In the genomic region with DNA sequence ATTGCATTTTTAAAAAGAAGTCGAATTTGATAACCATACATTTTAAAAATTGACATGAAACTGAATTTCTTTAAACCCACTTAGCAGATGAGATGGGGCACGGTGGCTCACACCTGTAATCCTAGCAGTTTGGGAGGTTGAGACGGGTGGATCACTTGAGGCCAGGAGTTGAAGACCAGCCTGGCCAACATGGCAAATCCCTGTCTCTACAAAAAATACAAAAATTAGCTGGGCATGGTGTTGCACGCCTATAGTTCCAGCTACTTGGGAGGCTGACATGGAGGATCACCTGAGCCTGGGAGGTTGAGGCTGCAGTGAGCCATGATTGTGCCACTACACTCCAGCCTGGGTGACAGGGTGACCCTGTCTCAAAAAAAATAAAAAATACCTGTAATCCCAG, we compare ENCODE assay signal across 7 cellular contexts. TPM values are rescaled to one million over a fixed set of nuclear protein-coding genes. Genes with fewer than 3 reads are reported as not detected.
DNase-seq lines count a peak whose midpoint lies in the region; ATAC-seq, FAIRE-seq and TF ChIP-seq lines count a peak whose summit lies in the region.
"Not testable (repeated sequence)": the region's sequence is repeated elsewhere in the genome, so short reads cannot be mapped to it uniquely, and the experiment has no call there.

No MANE protein-coding gene starts in this region.

- peak overlapping the region in 2 of 3 donors; percentile 39 to 54 for H3K27ac Mint-ChIP-seq in CD4-positive, CD25-positive, alpha-beta regulatory T cell
- H3K27ac Mint-ChIP-seq in activated CD4-positive, alpha-beta memory T cell treated with anti-CD3 and anti-CD28 coated beads, Interleukin-2, amount 10 ng/mL, durations not matched to agents 7 days and 5 days: peak overlapping the region; percentile 21
- peak overlapping the region; percentile 65 for H3K27ac Mint-ChIP-seq in activated T-helper 1 cell treated with anti-CD3 and anti-CD28 coated beads, Interleukin-12 subunit alpha, Interleukin-12 subunit beta, Interleukin-2, Interleukin-4 antibody, amounts not matched to agents 30 ng/mL and 10 ng/mL and 1 ng/mL, durations not matched to agents 14 hours and 24 hours and 36 hours
- peak overlapping the region; percentile 68 for H3K27ac Mint-ChIP-seq in activated naive CD8-positive, alpha-beta T cell
- H3K27ac Mint-ChIP-seq in stimulated activated naive B cell treated with anti-CD40 and anti-IgM and Interleukin-4, amounts not matched to agents 10 μg/mL and 1 μg/mL and 100 μg/mL, for 72 hours: peak overlapping the region; percentile 42

- not testable (repeated sequence) for H3K27me3 ChIP-seq in CD4-positive, CD25-positive, alpha-beta regulatory T cell (ENCODE audit: control insufficient read depth, insufficient read depth, low read length)

- H3K79me2 ChIP-seq in OCI-LY7 (ENCODE audit: insufficient read depth, low read depth, low read length): peaks cover 34% of the 10 kb centered on the region

- peaks cover 10% of the 10 kb centered on the region for H3K36me3 ChIP-seq in CD4-positive, CD25-positive, alpha-beta regulatory T cell (ENCODE audit: control insufficient read depth, insufficient read depth, low read length)
- H3K36me3 ChIP-seq in OCI-LY7 (ENCODE audit: insufficient read depth, low read length): peaks cover 16% of the 10 kb centered on the region
- H3K36me3 ChIP-seq in kidney (ENCODE audit: control insufficient read depth in 1 of 2, insufficient read depth in 2 of 2, low read length in 2 of 2): not testable (repeated sequence)

- not testable (repeated sequence) for DNase-seq in CD4-positive, CD25-positive, alpha-beta regulatory T cell; OCI-LY7 (ENCODE audit: low spot score); activated CD4-positive, alpha-beta memory T cell treated with anti-CD3 and anti-CD28 coated beads, Interleukin-2, amount 10 ng/mL, durations not matched to agents 7 days and 5 days; activated T-helper 1 cell treated with anti-CD3 and anti-CD28 coated beads, Interleukin-12 subunit alpha, Interleukin-12 subunit beta, Interleukin-2, Interleukin-4 antibody, amounts not matched to agents 30 ng/mL and 10 ng/mL and 1 ng/mL, durations not matched to agents 14 hours and 24 hours and 36 hours (ENCODE audit: low spot score); stimulated activated naive B cell treated with anti-CD40 and anti-IgM and Interleukin-4, amounts not matched to agents 10 μg/mL and 1 μg/mL and 100 μg/mL, for 72 hours
- peak; percentile 10 for DNase-seq in kidney

- not testable (repeated sequence) for H3K9ac ChIP-seq in kidney (ENCODE audit: low read length in 2 of 2)

- peaks cover 10% of the 10 kb centered on the region; the same call in 1 of the 2 replicates for H4K20me1 ChIP-seq in OCI-LY7 (ENCODE audit: insufficient read depth, low read length)

- not testable (repeated sequence) for H3K27me3 Mint-ChIP-seq in CD4-positive, CD25-positive, alpha-beta regulatory T cell; activated CD4-positive, alpha-beta memory T cell treated with anti-CD3 and anti-CD28 coated beads, Interleukin-2, amount 10 ng/mL, durations not matched to agents 7 days and 5 days; activated T-helper 1 cell treated with anti-CD3 and anti-CD28 coated beads, Interleukin-12 subunit alpha, Interleukin-12 subunit beta, Interleukin-2, Interleukin-4 antibody, amounts not matched to agents 30 ng/mL and 10 ng/mL and 1 ng/mL, durations not matched to agents 14 hours and 24 hours and 36 hours (ENCODE audit: insufficient read depth); activated naive CD8-positive, alpha-beta T cell; stimulated activated naive B cell treated with anti-CD40 and anti-IgM and Interleukin-4, amounts not matched to agents 10 μg/mL and 1 μg/mL and 100 μg/mL, for 72 hours

- 0 out of 2 replicates have a peak overlapping the region, but pooled peaks have one; percentile 4 for H3K4me2 ChIP-seq in OCI-LY7 (ENCODE audit: low read length)

- H3K4me3 Mint-ChIP-seq in CD4-positive, CD25-positive, alpha-beta regulatory T cell: peak overlapping the region in 1 of 4 donors; percentile 68
- H3K4me3 Mint-ChIP-seq in activated CD4-positive, alpha-beta memory T cell treated with anti-CD3 and anti-CD28 coated beads, Interleukin-2, amount 10 ng/mL, durations not matched to agents 7 days and 5 days; stimulated activated naive B cell treated with anti-CD40 and anti-IgM and Interleukin-4, amounts not matched to agents 10 μg/mL and 1 μg/mL and 100 μg/mL, for 72 hours: not testable (repeated sequence)
- peak overlapping the region; percentile 42 for H3K4me3 Mint-ChIP-seq in activated T-helper 1 cell treated with anti-CD3 and anti-CD28 coated beads, Interleukin-12 subunit alpha, Interleukin-12 subunit beta, Interleukin-2, Interleukin-4 antibody, amounts not matched to agents 30 ng/mL and 10 ng/mL and 1 ng/mL, durations not matched to agents 14 hours and 24 hours and 36 hours
- peak overlapping the region; percentile 27 for H3K4me3 Mint-ChIP-seq in activated naive CD8-positive, alpha-beta T cell

- POLR2A ChIA-PET in OCI-LY7 (lab: Charles Lee): interaction anchor here (1.0 kb wide), 1 partner anchor 9 kb away, joined by 6 read pairs; no protein-coding TSS in a partner anchor
- POLR2A ChIA-PET in activated CD4-positive, alpha-beta memory T cell treated with anti-CD3 and anti-CD28 coated beads, Interleukin-2, amount 10 ng/mL, durations not matched to agents 7 days and 5 days (lab: Charles Lee): interaction anchor here (0.7 to 12.3 kb wide), 2 partner anchors 9 to 16 kb away, joined by 4 to 264 read pairs; no protein-coding TSS in a partner anchor

- not testable (repeated sequence) for H3K9me3 ChIP-seq in CD4-positive, CD25-positive, alpha-beta regulatory T cell (ENCODE audit: control insufficient read depth in 2 of 2, low read length in 2 of 2); OCI-LY7 (ENCODE audit: low read length); kidney (ENCODE audit: control insufficient read depth in 1 of 2, low read length in 2 of 2)

- H2AFZ ChIP-seq in OCI-LY7 (ENCODE audit: low read length): not testable (repeated sequence)

- FAIRE-seq in kidney (lab: Jason Lieb, UNC): not testable (repeated sequence)

- H3K9me2 ChIP-seq in OCI-LY7 (ENCODE audit: insufficient read depth, low read length): not testable (repeated sequence)

- intact Hi-C loops in OCI-LY7 (cut with micrococcal nuclease; ENCODE audit: unreplicated experiment): loop anchor here (10.0 kb wide), 2 partner anchors 201 to 831 kb away; partner anchors contain the start of gene MRPL48
- intact Hi-C loops in activated T-helper 1 cell treated with anti-CD3 and anti-CD28 coated beads, Interleukin-12 subunit alpha, Interleukin-12 subunit beta, Interleukin-2, Interleukin-4 antibody, amounts not matched to agents 30 ng/mL and 10 ng/mL and 1 ng/mL, durations not matched to agents 14 hours and 24 hours and 36 hours (cut with micrococcal nuclease); kidney (cut with DNase I): not testable (repeated sequence)

- H3K4me1 Mint-ChIP-seq in CD4-positive, CD25-positive, alpha-beta regulatory T cell: peaks cover 5 to 19% (median 13%) of the 10 kb centered on the region in 4 donors
- H3K4me1 Mint-ChIP-seq in activated CD4-positive, alpha-beta memory T cell treated with anti-CD3 and anti-CD28 coated beads, Interleukin-2, amount 10 ng/mL, durations not matched to agents 7 days and 5 days: peaks cover 24% of the 10 kb centered on the region
- H3K4me1 Mint-ChIP-seq in activated T-helper 1 cell treated with anti-CD3 and anti-CD28 coated beads, Interleukin-12 subunit alpha, Interleukin-12 subunit beta, Interleukin-2, Interleukin-4 antibody, amounts not matched to agents 30 ng/mL and 10 ng/mL and 1 ng/mL, durations not matched to agents 14 hours and 24 hours and 36 hours (ENCODE audit: low read depth): peaks cover 33% of the 10 kb centered on the region
- H3K4me1 Mint-ChIP-seq in activated naive CD8-positive, alpha-beta T cell (ENCODE audit: low read depth): peaks cover 36% of the 10 kb centered on the region
- peaks cover 18 to 19% of the 10 kb centered on the region in 2 donors for H3K4me1 Mint-ChIP-seq in stimulated activated naive B cell treated with anti-CD40 and anti-IgM and Interleukin-4, amounts not matched to agents 10 μg/mL and 1 μg/mL and 100 μg/mL, for 72 hours

- H3K4me1 ChIP-seq in CD4-positive, CD25-positive, alpha-beta regulatory T cell (ENCODE audit: control insufficient read depth, insufficient read depth, low read length, poor library complexity, severe bottlenecking): peaks cover 24% of the 10 kb centered on the region
- H3K4me1 ChIP-seq in OCI-LY7 (ENCODE audit: insufficient read depth, low read length, poor library complexity, severe bottlenecking): peaks cover 57% of the 10 kb centered on the region
- not testable (repeated sequence) for H3K4me1 ChIP-seq in kidney (ENCODE audit: control insufficient read depth in 1 of 2, insufficient read depth in 1 of 2, low read depth in 1 of 2, low read length in 2 of 2)

- H3K27ac ChIP-seq in CD4-positive, CD25-positive, alpha-beta regulatory T cell (ENCODE audit: insufficient read depth, low read length, poor library complexity, severe bottlenecking); kidney (ENCODE audit: low read depth in 2 of 2, low read length in 2 of 2): not testable (repeated sequence)
- H3K27ac ChIP-seq in OCI-LY7 (ENCODE audit: low read depth, low read length, poor library complexity, severe bottlenecking): peak overlapping the region; percentile 15

- ATAC-seq in CD4-positive, CD25-positive, alpha-beta regulatory T cell (ENCODE audit: low read depth in 2 of 2); stimulated activated naive B cell treated with anti-CD40 and anti-IgM and Interleukin-4, amounts not matched to agents 10 μg/mL and 1 μg/mL and 100 μg/mL, for 72 hours (replicated peaks): not testable (repeated sequence)

- CTCF ChIA-PET in OCI-LY7 (lab: Charles Lee; ENCODE audit: unreplicated experiment); activated CD4-positive, alpha-beta memory T cell treated with anti-CD3 and anti-CD28 coated beads, Interleukin-2, amount 10 ng/mL, durations not matched to agents 7 days and 5 days (lab: Charles Lee): not testable (repeated sequence)

- BruUV-seq in OCI-LY7 (replicated peaks; lab: Mats Ljungman, UMichigan): not testable (repeated sequence)

- not testable (repeated sequence) for TF ChIP-seq CTCF in OCI-LY7 (conservative IDR thresholded peaks at IDR 0.05; ENCODE audit: low read length); kidney (IDR thresholded peaks at IDR 0.05; ENCODE audit: borderline replicate concordance, extremely low read depth, insufficient read depth)

- H3K36me3 Mint-ChIP-seq in CD4-positive, CD25-positive, alpha-beta regulatory T cell: peaks cover 14% of the 10 kb centered on the region
- peaks cover 22% of the 10 kb centered on the region for H3K36me3 Mint-ChIP-seq in activated CD4-positive, alpha-beta memory T cell treated with anti-CD3 and anti-CD28 coated beads, Interleukin-2, amount 10 ng/mL, durations not matched to agents 7 days and 5 days (ENCODE audit: low read depth)
- H3K36me3 Mint-ChIP-seq in activated T-helper 1 cell treated with anti-CD3 and anti-CD28 coated beads, Interleukin-12 subunit alpha, Interleukin-12 subunit beta, Interleukin-2, Interleukin-4 antibody, amounts not matched to agents 30 ng/mL and 10 ng/mL and 1 ng/mL, durations not matched to agents 14 hours and 24 hours and 36 hours (ENCODE audit: low read depth): peaks cover 20% of the 10 kb centered on the region
- H3K36me3 Mint-ChIP-seq in activated naive CD8-positive, alpha-beta T cell: not testable (repeated sequence)
- peaks cover 20 to 23% of the 10 kb centered on the region in 2 donors for H3K36me3 Mint-ChIP-seq in stimulated activated naive B cell treated with anti-CD40 and anti-IgM and Interleukin-4, amounts not matched to agents 10 μg/mL and 1 μg/mL and 100 μg/mL, for 72 hours

- not testable (repeated sequence) for H3K9me3 Mint-ChIP-seq in CD4-positive, CD25-positive, alpha-beta regulatory T cell; activated CD4-positive, alpha-beta memory T cell treated with anti-CD3 and anti-CD28 coated beads, Interleukin-2, amount 10 ng/mL, durations not matched to agents 7 days and 5 days; activated T-helper 1 cell treated with anti-CD3 and anti-CD28 coated beads, Interleukin-12 subunit alpha, Interleukin-12 subunit beta, Interleukin-2, Interleukin-4 antibody, amounts not matched to agents 30 ng/mL and 10 ng/mL and 1 ng/mL, durations not matched to agents 14 hours and 24 hours and 36 hours; activated naive CD8-positive, alpha-beta T cell (ENCODE audit: low read depth); stimulated activated naive B cell treated with anti-CD40 and anti-IgM and Interleukin-4, amounts not matched to agents 10 μg/mL and 1 μg/mL and 100 μg/mL, for 72 hours

- H3K4me3 ChIP-seq in CD4-positive, CD25-positive, alpha-beta regulatory T cell (ENCODE audit: low read depth, low read length); OCI-LY7 (ENCODE audit: low read depth, low read length, poor library complexity, severe bottlenecking); kidney (ENCODE audit: low read length in 2 of 2): not testable (repeated sequence)

RNA-seq across cellular contexts. Expression of gene UCP2, which starts 3.0 kb away (rescaled TPM):
- total RNA-seq in CD4-positive, CD25-positive, alpha-beta regulatory T cell: 850 TPM
- polyA plus RNA-seq in CD4-positive, CD25-positive, alpha-beta regulatory T cell: 1,000 to 10,000 TPM; 1,262 to 2,276 (median 1,740) TPM
- 82.7 and 145 TPM in 2 replicates for total RNA-seq in OCI-LY7 (2014; rRNA removed; shearing (Covaris generic))
- 358 and 389 TPM in 2 replicates for total RNA-seq in OCI-LY7 (2022)
- 100 to 1,000 TPM; 400 to 407 TPM for total RNA-seq in activated CD4-positive, alpha-beta memory T cell treated with anti-CD3 and anti-CD28 coated beads, Interleukin-2, amount 10 ng/mL, durations not matched to agents 7 days and 5 days
- 821 and 858 TPM in 2 replicates for total RNA-seq in activated T-helper 1 cell treated with anti-CD3 and anti-CD28 coated beads, Interleukin-12 subunit alpha, Interleukin-12 subunit beta, Interleukin-2, Interleukin-4 antibody, amounts not matched to agents 30 ng/mL and 10 ng/mL and 1 ng/mL, durations not matched to agents 14 hours and 24 hours and 36 hours
- total RNA-seq in kidney: 104 TPM
- 36.4 TPM for polyA plus RNA-seq in kidney (ENCODE audit: insufficient read depth, low read depth, low replicate concordance)

RNA-seq across cellular contexts. Expression of gene UCP3, which starts 23.2 kb away (rescaled TPM):
- total RNA-seq in CD4-positive, CD25-positive, alpha-beta regulatory T cell: 5.6 TPM
- under 1 TPM; 0.16 to 0.34 (median 0.24) TPM for polyA plus RNA-seq in CD4-positive, CD25-positive, alpha-beta regulatory T cell
- total RNA-seq in OCI-LY7 (2014; rRNA removed; shearing (Covaris generic)): 1.5 and 3.2 TPM in 2 replicates
- total RNA-seq in OCI-LY7 (2022) (1.8 and 2.4 TPM in 2 replicates), kidney (4.0 TPM)
- total RNA-seq in activated CD4-positive, alpha-beta memory T cell treated with anti-CD3 and anti-CD28 coated beads, Interleukin-2, amount 10 ng/mL, durations not matched to agents 7 days and 5 days: 1 to 10 TPM; 1.8 to 2.4 TPM
- 4.1 and 4.8 TPM in 2 replicates for total RNA-seq in activated T-helper 1 cell treated with anti-CD3 and anti-CD28 coated beads, Interleukin-12 subunit alpha, Interleukin-12 subunit beta, Interleukin-2, Interleukin-4 antibody, amounts not matched to agents 30 ng/mL and 10 ng/mL and 1 ng/mL, durations not matched to agents 14 hours and 24 hours and 36 hours
- polyA plus RNA-seq in kidney (ENCODE audit: insufficient read depth, low read depth, low replicate concordance): 0.28 TPM

RNA-seq across cellular contexts. Expression of gene DNAJB13, which starts 34.8 kb away (rescaled TPM):
- total RNA-seq in CD4-positive, CD25-positive, alpha-beta regulatory T cell: not detected
- polyA plus RNA-seq in CD4-positive, CD25-positive, alpha-beta regulatory T cell: under 1 TPM in 2 of 4 donors, not detected in 2; 0.32 to 0.33 TPM
- total RNA-seq in OCI-LY7 (2014; rRNA removed; shearing (Covaris generic)): not detected in 2 replicates
- total RNA-seq in OCI-LY7 (2022): 0.29 and 0.81 TPM in 2 replicates
- not detected for total RNA-seq in activated CD4-positive, alpha-beta memory T cell treated with anti-CD3 and anti-CD28 coated beads, Interleukin-2, amount 10 ng/mL, durations not matched to agents 7 days and 5 days
- 0.29 and 0.64 TPM in 2 replicates for total RNA-seq in activated T-helper 1 cell treated with anti-CD3 and anti-CD28 coated beads, Interleukin-12 subunit alpha, Interleukin-12 subunit beta, Interleukin-2, Interleukin-4 antibody, amounts not matched to agents 30 ng/mL and 10 ng/mL and 1 ng/mL, durations not matched to agents 14 hours and 24 hours and 36 hours
- total RNA-seq in kidney: 4.3 TPM
- 1.5 TPM for polyA plus RNA-seq in kidney (ENCODE audit: insufficient read depth, low read depth, low replicate concordance)
